ENCODE assay signal across 20 cellular contexts in genomic region chr7:95529701-95530100, GRCh38. TPM values are rescaled to one million over a fixed set of nuclear protein-coding genes. Genes with fewer than 3 reads are reported as not detected.
"Had no signal": no experiment of that assay in that cellular context is flagged by ENCODE, and none has a peak within 500 bp of the region (broad histone marks: within the 10 kb centered on the region; RNA-seq: fewer than 3 reads in every experiment).

No MANE protein-coding gene starts in this region.

- H3K27ac ChIP-seq: brain microvascular endothelial cell, PC-9 had no signal

- H3K4me3 ChIP-seq: PC-9 had no signal

- DNase-seq: activated CD4-positive, alpha-beta T cell treated with anti-CD3 and anti-CD28 coated beads for 4 hours; activated CD8-positive, alpha-beta memory T cell treated with anti-CD3 and anti-CD28 coated beads, Interleukin-2, amount 50 U/mL, for 4 hours; activated CD8-positive, alpha-beta T cell treated with anti-CD3 and anti-CD28 coated beads for 36 hours; activated gamma-delta T cell treated with Interleukin-2 at 50 U/mL for 16 hours; activated naive CD4-positive, alpha-beta T cell treated with anti-CD3 and anti-CD28 coated beads, Interleukin-2, amount 10 ng/mL, durations not matched to agents 7 days and 5 days; activated naive CD8-positive, alpha-beta T cell treated with anti-CD3 and anti-CD28 coated beads for 36 hours; activated T-cell treated with anti-CD3 and anti-CD28 coated beads, Interleukin-2, amount 50 U/mL, for 72 hours; brain microvascular endothelial cell; caudate nucleus; Kasumi-1; KBM-7; NCI-H1048; NCI-H1694; NCI-H2081 treated with DMSO at 0.1 percent for 48 hours; NCI-H446; NCI-H526 treated with DMSO at 0.1 percent for 48 hours; SHP77 treated with DMSO at 0.1 percent for 48 hours had no signal

- ATAC-seq: activated CD4-positive, CD25-positive, alpha-beta regulatory T cell treated with anti-CD3 and anti-CD28 coated beads, Interleukin-2, amount 50 U/mL, for 24 hours; activated CD8-positive, alpha-beta T cell treated with anti-CD3 and anti-CD28 coated beads for 36 hours; activated T-cell treated with anti-CD3 and anti-CD28 coated beads, Interleukin-2, amount 50 U/mL, for 72 hours had no signal

- H3K36me3 ChIP-seq: brain microvascular endothelial cell had no signal

- H2AFZ ChIP-seq: PC-9 had no signal

- H3K4me2 ChIP-seq: PC-9 had no signal

- H3K27me3 ChIP-seq: brain microvascular endothelial cell had no signal

RNA-seq across cellular contexts. Expression of gene ASB4, which starts 44.0 kb away (rescaled TPM):
- total RNA-seq: activated CD8-positive, alpha-beta T cell treated with anti-CD3 and anti-CD28 coated beads for 36 hours; activated naive CD8-positive, alpha-beta T cell treated with anti-CD3 and anti-CD28 coated beads for 36 hours; activated T-cell treated with anti-CD3 and anti-CD28 coated beads, Interleukin-2, amount 50 U/mL, for 72 hours; activated T-helper 2 cell treated with anti-CD3 and anti-CD28 coated beads, Interferon-gamma antibody, Interleukin-2, Interleukin-4, amounts not matched to agents 10 μg/mL and 5 μg/mL and 100 μg/mL, durations not matched to agents 14 hours and 24 hours and 36 hours; PC-9 had no signal
